8 cellular contexts compared by ENCODE assay signal in genomic region chr12:120530315-120530697, GRCh38. TPM values are rescaled to one million over a fixed set of nuclear protein-coding genes. Genes with fewer than 3 reads are reported as not detected.
A peak's percentile ranks its signal among the peaks of the same experiment; 100 is the strongest.
DNase-seq lines count a peak whose midpoint lies in the region; ATAC-seq, FAIRE-seq and TF ChIP-seq lines count a peak whose summit lies in the region.
"Not testable (repeated sequence)": the region's sequence is repeated elsewhere in the genome, so short reads cannot be mapped to it uniquely, and the experiment has no call there.

No MANE protein-coding gene starts in this region.

- not testable (repeated sequence) for H3K9me3 Mint-ChIP-seq in IgD-negative memory B cell; WTC11; activated naive CD8-positive, alpha-beta T cell treated with anti-CD3 and anti-CD28 coated beads, Interleukin-2, amount 50 U/mL, for 24 hours; endodermal cell

- intact Hi-C loops in pancreas (cut with DNase I): not testable (repeated sequence)

- DNase-seq in WTC11 (ENCODE audit: low spot score); activated naive CD8-positive, alpha-beta T cell treated with anti-CD3 and anti-CD28 coated beads, Interleukin-2, amount 50 U/mL, for 24 hours; endodermal cell; pancreas: not testable (repeated sequence)

- 92 to 97% methylated on average over 5 of the region's 5 CpGs for WGBS in endodermal cell (ENCODE audit: insufficient coverage in 1 of 2, insufficient read length in 1 of 2), 2 experiments
- WGBS in liver: 64% methylated on average over 5 of the region's 5 CpGs
- WGBS in pancreas, 2 donors: 66 to 70% methylated on average over 5 of the region's 5 CpGs

- H3K36me3 Mint-ChIP-seq in IgD-negative memory B cell; WTC11; activated naive CD8-positive, alpha-beta T cell treated with anti-CD3 and anti-CD28 coated beads, Interleukin-2, amount 50 U/mL, for 24 hours (ENCODE audit: low read depth); endodermal cell (ENCODE audit: low read depth): not testable (repeated sequence)

- peaks cover 19 to 27% (median 23%) of the 10 kb centered on the region in 10 experiments for H3K4me1 ChIP-seq in BLaER1 treated with 17β-estradiol and CSF1 and Interleukin-3, amounts not matched to agents 10 nM and 100 nM
- not testable (repeated sequence) for H3K4me1 ChIP-seq in endodermal cell (ENCODE audit: control insufficient read depth, insufficient read depth, low read length); pancreas
- peaks cover 2 to 12% (median 5%) of the 10 kb centered on the region in 4 donors for H3K4me1 ChIP-seq in liver (ENCODE audit: control insufficient read depth in 4 of 4, insufficient read depth in 4 of 4, low read length in 3 of 4)
- peaks cover 5 to 19% (median 17%) of the 10 kb centered on the region in 5 donors for H3K4me1 ChIP-seq in subcutaneous abdominal adipose tissue (ENCODE audit: control insufficient read depth in 5 of 5, insufficient read depth in 5 of 5, low read length in 5 of 5)

- H3K9me3 ChIP-seq in BLaER1 treated with 17β-estradiol and CSF1 and Interleukin-3, amounts not matched to agents 10 nM and 100 nM (replicated peaks in 1 of 11); endodermal cell (ENCODE audit: control insufficient read depth, low read length); liver (ENCODE audit: control insufficient read depth in 4 of 4, low read length in 3 of 4); pancreas; subcutaneous abdominal adipose tissue (ENCODE audit: control insufficient read depth in 5 of 5, low read length in 5 of 5): not testable (repeated sequence)

- H3K27me3 Mint-ChIP-seq in IgD-negative memory B cell; WTC11 (ENCODE audit: low read depth); activated naive CD8-positive, alpha-beta T cell treated with anti-CD3 and anti-CD28 coated beads, Interleukin-2, amount 50 U/mL, for 24 hours; endodermal cell (ENCODE audit: insufficient read depth): not testable (repeated sequence)

- not testable (repeated sequence) for ATAC-seq in WTC11; activated naive CD8-positive, alpha-beta T cell treated with anti-CD3 and anti-CD28 coated beads, Interleukin-2, amount 50 U/mL, for 24 hours; pancreas

- CTCF ChIA-PET in WTC11 (lab: Charles Lee): interaction anchor here (0.6 to 1.3 kb wide), 4 partner anchors 31 to 60 kb away, joined by 3 to 4 read pairs (median 3); partner anchors contain the start of genes DYNLL1 and SRSF9

- POLR2A ChIA-PET in WTC11 (lab: Charles Lee): interaction anchor here (0.7 kb wide), 1 partner anchor 50 kb away, joined by 4 read pairs; the partner anchor contains the start of gene POP5

- H3K4me3 Mint-ChIP-seq in IgD-negative memory B cell (peak overlapping the region; percentile 99 to 100 (median 100)), WTC11 (peak overlapping the region; percentile 99), endodermal cell (peak overlapping the region; percentile 99)
- H3K4me3 Mint-ChIP-seq in activated naive CD8-positive, alpha-beta T cell treated with anti-CD3 and anti-CD28 coated beads, Interleukin-2, amount 50 U/mL, for 24 hours: peak overlapping the region; percentile 97

- not testable (repeated sequence) for H3K27me3 ChIP-seq in BLaER1 treated with 17β-estradiol and CSF1 and Interleukin-3, amounts not matched to agents 10 nM and 100 nM; endodermal cell (ENCODE audit: control insufficient read depth, insufficient read depth, low read length, poor library complexity, severe bottlenecking); liver (ENCODE audit: control insufficient read depth in 4 of 4, insufficient read depth in 4 of 4, low read length in 3 of 4); pancreas; subcutaneous abdominal adipose tissue (ENCODE audit: control insufficient read depth in 5 of 5, insufficient read depth in 4 of 5, low read length in 5 of 5)

- H3K36me3 ChIP-seq in BLaER1 treated with 17β-estradiol and CSF1 and Interleukin-3, amounts not matched to agents 10 nM and 100 nM; endodermal cell (ENCODE audit: control insufficient read depth, insufficient read depth, low read length); liver (ENCODE audit: control insufficient read depth in 4 of 4, insufficient read depth in 3 of 4, low read depth in 1 of 4, low read length in 3 of 4); pancreas; subcutaneous abdominal adipose tissue (ENCODE audit: control insufficient read depth in 5 of 5, insufficient read depth in 5 of 5, low read length in 5 of 5): not testable (repeated sequence)

- peak overlapping the region in 5 of 11 experiments; percentile 85 to 95 (median 93); a peak in 6 of 22 replicates for H3K27ac ChIP-seq in BLaER1 treated with 17β-estradiol and CSF1 and Interleukin-3, amounts not matched to agents 10 nM and 100 nM
- H3K27ac ChIP-seq in endodermal cell (ENCODE audit: low read depth, low read length): not testable (repeated sequence)
- H3K27ac ChIP-seq in liver (ENCODE audit: low read depth in 1 of 2, low read length in 2 of 2): peak overlapping the region in 1 of 2 donors; percentile 26
- H3K27ac ChIP-seq in pancreas: peak overlapping the region in 3 of 4 donors; percentile 79 to 87 (median 85)
- peak overlapping the region; percentile 97 for H3K27ac ChIP-seq in subcutaneous abdominal adipose tissue (ENCODE audit: low read depth, low read length)

- peak overlapping the region; percentile 70 to 95 (median 83); a peak in 18 of 22 replicates for H3K4me2 ChIP-seq in BLaER1 treated with 17β-estradiol and CSF1 and Interleukin-3, amounts not matched to agents 10 nM and 100 nM

- H3K9ac ChIP-seq in BLaER1 treated with 17β-estradiol and CSF1 and Interleukin-3, amounts not matched to agents 10 nM and 100 nM: peak overlapping the region in 3 of 11 experiments; percentile 92 to 95 (median 92); a peak in 2 of 22 replicates
- H3K9ac ChIP-seq in endodermal cell (ENCODE audit: extremely low read depth, low read length, poor library complexity, severe bottlenecking): not testable (repeated sequence)
- H3K9ac ChIP-seq in liver (ENCODE audit: low read depth in 1 of 2, low read length in 2 of 2) (peak overlapping the region in 1 of 2 donors; percentile 70), subcutaneous abdominal adipose tissue (ENCODE audit: low read length in 5 of 5) (peak overlapping the region in 1 of 5 donors; percentile 89)

- peaks cover 14 to 29% (median 21%) of the 10 kb centered on the region in 3 donors for H3K4me1 Mint-ChIP-seq in IgD-negative memory B cell
- peaks cover 11% of the 10 kb centered on the region for H3K4me1 Mint-ChIP-seq in WTC11
- peaks cover 18% of the 10 kb centered on the region for H3K4me1 Mint-ChIP-seq in activated naive CD8-positive, alpha-beta T cell treated with anti-CD3 and anti-CD28 coated beads, Interleukin-2, amount 50 U/mL, for 24 hours
- peaks cover 12% of the 10 kb centered on the region for H3K4me1 Mint-ChIP-seq in endodermal cell

- peak overlapping the region; percentile 98 to 99 (median 99) for H3K27ac Mint-ChIP-seq in IgD-negative memory B cell
- H3K27ac Mint-ChIP-seq in WTC11; activated naive CD8-positive, alpha-beta T cell treated with anti-CD3 and anti-CD28 coated beads, Interleukin-2, amount 50 U/mL, for 24 hours; endodermal cell: not testable (repeated sequence)

- TF ChIP-seq CTCF in WTC11 (IDR thresholded peaks at IDR 0.05); endodermal cell (conservative IDR thresholded peaks at IDR 0.05); liver (IDR thresholded peaks at IDR 0.05; ENCODE audit: low read depth, low read length, missing input control); pancreas (IDR thresholded peaks at IDR 0.05): not testable (repeated sequence)

- 0 out of 20 replicates have a peak overlapping the region, but pooled peaks of 3 of the 10 experiments have one; percentile 4 to 84 (median 72) for H3K4me3 ChIP-seq in BLaER1 treated with 17β-estradiol and CSF1 and Interleukin-3, amounts not matched to agents 10 nM and 100 nM
- H3K4me3 ChIP-seq in endodermal cell (ENCODE audit: low read length): not testable (repeated sequence)
- peak overlapping the region in 2 of 3 donors; percentile 73 to 77 for H3K4me3 ChIP-seq in liver (ENCODE audit: low read depth in 1 of 3, low read length in 3 of 3)
- H3K4me3 ChIP-seq in pancreas: peak overlapping the region in 2 of 4 donors; percentile 54 to 61
- peak overlapping the region in 4 of 5 donors; percentile 71 to 96 (median 90) for H3K4me3 ChIP-seq in subcutaneous abdominal adipose tissue (ENCODE audit: low read depth in 1 of 5, low read length in 5 of 5)

- FAIRE-seq in pancreas (lab: Jason Lieb, UNC): not testable (repeated sequence)

- peaks cover 1 to 10% (median 7%) of the 10 kb centered on the region in 11 experiments; a peak in 20 of 22 replicates for H4K20me1 ChIP-seq in BLaER1 treated with 17β-estradiol and CSF1 and Interleukin-3, amounts not matched to agents 10 nM and 100 nM

- not testable (repeated sequence) for TF ChIP-seq RAD21 in liver (IDR thresholded peaks at IDR 0.05)

RNA-seq across cellular contexts. Expression of gene COQ5, which starts 1.3 kb away (rescaled TPM):
- polyA plus RNA-seq in IgD-negative memory B cell (29.1 TPM), liver (10 to 100 TPM; 31.4 to 33.6 TPM), pancreas (10 to 100 TPM; 17.0 to 24.3 TPM)
- total RNA-seq in WTC11 (2021) (35.1 to 44.9 TPM (median 44.5 TPM) in 3 replicates), endodermal cell (10 to 100 TPM; 35.5 to 55.1 TPM), liver (10 to 100 TPM; 25.0 to 29.9 TPM), pancreas (10 to 100 TPM in 5 of 6 donors, 1 to 10 TPM in 1; 7.2 to 16.1 (median 11.6) TPM)
- 57.3 TPM for polyA plus RNA-seq in endodermal cell (2013, experiment 1 of 2)
- polyA plus RNA-seq in endodermal cell (2013, experiment 2 of 2): 51.5 TPM

RNA-seq across cellular contexts. Expression of gene RNF10, which starts 3.9 kb away (rescaled TPM):
- polyA plus RNA-seq in IgD-negative memory B cell: 111 TPM
- 151 to 160 TPM (median 155 TPM) in 3 replicates for total RNA-seq in WTC11 (2021)
- 100 to 1,000 TPM; 167 to 182 TPM for total RNA-seq in endodermal cell
- 109 TPM for polyA plus RNA-seq in endodermal cell (2013, experiment 1 of 2)
- polyA plus RNA-seq in endodermal cell (2013, experiment 2 of 2): 107 TPM
- total RNA-seq in liver: 100 to 1,000 TPM; 102 to 157 TPM
- 10 to 100 TPM; 48.0 to 49.6 TPM for polyA plus RNA-seq in liver
- 100 to 1,000 TPM in 3 of 6 donors, 10 to 100 TPM in 3; 92.5 to 151 (median 98.6) TPM for total RNA-seq in pancreas
- polyA plus RNA-seq in pancreas: 100 to 1,000 TPM; 120 to 127 TPM

RNA-seq across cellular contexts. Expression of gene DYNLL1, which starts 34.4 kb away (rescaled TPM):
- polyA plus RNA-seq in IgD-negative memory B cell: 442 TPM
- 327 to 470 TPM (median 463 TPM) in 3 replicates for total RNA-seq in WTC11 (2021)
- 100 to 1,000 TPM; 326 to 424 TPM for total RNA-seq in endodermal cell
- 494 TPM for polyA plus RNA-seq in endodermal cell (2013, experiment 1 of 2)
- 464 TPM for polyA plus RNA-seq in endodermal cell (2013, experiment 2 of 2)
- 100 to 1,000 TPM; 101 to 143 TPM for total RNA-seq in liver
- 100 to 1,000 TPM; 224 to 275 TPM for polyA plus RNA-seq in liver
- total RNA-seq in pancreas: 100 to 1,000 TPM in 3 of 6 donors, 10 to 100 TPM in 3; 57.7 to 154 (median 94.9) TPM
- polyA plus RNA-seq in pancreas: 100 to 1,000 TPM; 143 to 249 TPM

RNA-seq across cellular contexts. Expression of gene POP5, which starts 50.9 kb away (rescaled TPM):
- polyA plus RNA-seq in IgD-negative memory B cell (74.2 TPM), liver (10 to 100 TPM; 27.3 to 37.1 TPM), pancreas (10 to 100 TPM; 54.4 to 66.7 TPM)
- total RNA-seq in WTC11 (2021) (53.9 to 57.7 TPM (median 54.7 TPM) in 3 replicates), endodermal cell (10 to 100 TPM; 52.5 to 53.0 TPM), liver (10 to 100 TPM; 20.0 to 20.7 TPM), pancreas (10 to 100 TPM; 10.5 to 23.5 (median 14.7) TPM)
- 48.1 TPM for polyA plus RNA-seq in endodermal cell (2013, experiment 1 of 2)
- polyA plus RNA-seq in endodermal cell (2013, experiment 2 of 2): 39.1 TPM
